In the genomic region with DNA sequence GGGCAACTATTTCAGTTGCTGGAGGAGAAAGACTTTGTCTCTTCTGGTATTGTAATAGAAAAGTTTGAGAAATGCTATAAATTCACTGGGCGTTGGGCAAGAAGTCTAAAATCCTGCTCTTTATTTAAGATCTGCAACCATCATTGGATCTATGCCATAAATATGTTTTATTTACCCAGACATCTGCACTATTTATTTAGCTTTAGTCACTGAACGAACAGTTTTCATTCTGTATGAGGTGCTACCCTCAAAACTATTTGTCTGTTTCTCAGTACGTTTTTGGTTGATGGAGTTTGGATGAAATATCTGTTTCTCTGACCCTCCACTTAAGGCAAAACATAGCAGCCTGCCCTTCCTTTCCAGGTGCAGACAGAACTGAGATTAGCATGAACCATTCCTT, we compare ENCODE assay signal across 29 cellular contexts.
"Had no signal": no experiment of that assay in that cellular context is flagged by ENCODE, and none has a peak within 500 bp of the region (broad histone marks: within the 10 kb centered on the region; RNA-seq: fewer than 3 reads in every experiment).

No MANE protein-coding gene starts in this region.

- FAIRE-seq: urothelium cell line had no signal

- H3K4me3 ChIP-seq: stomach, suprapubic skin, testis, thoracic aorta, thyroid gland, tibial artery, tibial nerve, transverse colon, upper lobe of left lung, upper lobe of right lung, uterus, vagina had no signal

- H3K27ac ChIP-seq: stomach, suprapubic skin, testis, thoracic aorta, thyroid gland, tibial artery, tibial nerve, transverse colon, upper lobe of left lung, upper lobe of right lung, uterus, vagina had no signal

- H3K36me3 ChIP-seq: stomach, suprapubic skin, thoracic aorta, thyroid gland, tibial artery, tibial nerve, transverse colon, upper lobe of left lung, upper lobe of right lung, uterus, vagina had no signal

- DNase-seq: stimulated activated CD4-positive, alpha-beta T cell treated with anti-CD3 and anti-CD28 coated beads, Interleukin-2, amount 100 ng/mL, for 48 hours; stimulated activated CD4-positive, alpha-beta T cell treated with anti-CD3 and anti-CD28 coated beads, Interleukin-4, amount 100 ng/mL, for 1 hour; stimulated activated CD4-positive, alpha-beta T cell treated with anti-CD3 and anti-CD28 coated beads, Interleukin-4, amount 100 ng/mL, for 24 hours; stimulated activated CD4-positive, alpha-beta T cell treated with anti-CD3 and anti-CD28 coated beads, Interleukin-4, amount 100 ng/mL, for 4 hours; stimulated activated CD8-positive, alpha-beta memory T cell treated with anti-CD3 and anti-CD28 coated beads, Interleukin-4, amount 100 ng/mL, for 48 hours; stimulated activated naive B cell treated with anti-CD40 and anti-IgM and Interleukin-4, amounts not matched to agents 10 μg/mL and 1 μg/mL and 100 μg/mL, for 72 hours; stimulated activated naive CD4-positive, alpha-beta T cell; stimulated activated naive CD4-positive, alpha-beta T cell treated with Interleukin-2 at 50 U/mL for 16 hours; stimulated activated naive CD8-positive, alpha-beta T cell treated with anti-CD3 and anti-CD28 coated beads, Interleukin-15, amount 100 ng/mL, for 72 hours; stimulated activated naive CD8-positive, alpha-beta T cell treated with anti-CD3 and anti-CD28 coated beads, Interleukin-15, Interleukin-2, amounts not matched to agents 100 U/mL and 50 U/mL, for 24 hours; stomach; substantia nigra; testis; thyroid gland; tibial artery; transverse colon; trophoblast cell; upper lobe of left lung; upper lobe of right lung; uterus had no signal

- ATAC-seq: stimulated activated effector memory CD8-positive, alpha-beta T cell treated with anti-CD3 and anti-CD28 coated beads, Interleukin-12 subunit alpha, Interleukin-12 subunit beta, amount 100 ng/mL, for 72 hours; stimulated activated memory B cell treated with anti-CD40 and anti-IgM and Interleukin-4, amounts not matched to agents 10 μg/mL and 1 μg/mL and 100 μg/mL, for 72 hours; stimulated activated naive B cell treated with anti-CD40 and anti-IgM and Interleukin-4, amounts not matched to agents 10 μg/mL and 1 μg/mL and 100 μg/mL, for 72 hours; stimulated activated naive CD8-positive, alpha-beta T cell treated with anti-CD3 and anti-CD28 coated beads, Interleukin-15, amount 100 ng/mL, for 72 hours; stimulated activated naive CD8-positive, alpha-beta T cell treated with anti-CD3 and anti-CD28 coated beads, Interleukin-15, Interleukin-2, amounts not matched to agents 100 U/mL and 50 U/mL, for 24 hours; upper lobe of right lung had no signal

- H3K4me1 ChIP-seq: suprapubic skin, testis, thyroid gland, tibial artery, tibial nerve, upper lobe of left lung, upper lobe of right lung, uterus, vagina had no signal

- H3K36me3 Mint-ChIP-seq: stimulated activated effector memory CD8-positive, alpha-beta T cell treated with anti-CD3 and anti-CD28 coated beads, Interleukin-12 subunit alpha, Interleukin-12 subunit beta, amount 100 ng/mL, for 72 hours; type B pancreatic cell had no signal

- H3K4me3 Mint-ChIP-seq: stimulated activated effector memory CD8-positive, alpha-beta T cell treated with anti-CD3 and anti-CD28 coated beads, Interleukin-12 subunit alpha, Interleukin-12 subunit beta, amount 100 ng/mL, for 72 hours; stimulated activated memory B cell treated with anti-CD40 and anti-IgM and Interleukin-4, amounts not matched to agents 10 μg/mL and 1 μg/mL and 100 μg/mL, for 72 hours; stimulated activated naive B cell treated with anti-CD40 and anti-IgM and Interleukin-4, amounts not matched to agents 10 μg/mL and 1 μg/mL and 100 μg/mL, for 72 hours; stimulated activated naive CD8-positive, alpha-beta T cell treated with anti-CD3 and anti-CD28 coated beads, Interleukin-15, amount 100 ng/mL, for 72 hours; stimulated activated naive CD8-positive, alpha-beta T cell treated with anti-CD3 and anti-CD28 coated beads, Interleukin-15, Interleukin-2, amounts not matched to agents 100 ng/mL and 50 ng/mL, for 24 hours; type B pancreatic cell had no signal

- H3K27me3 ChIP-seq: stomach, suprapubic skin, testis, thyroid gland, tibial artery, tibial nerve, transverse colon, upper lobe of left lung, upper lobe of right lung, uterus, vagina had no signal

- H3K4me1 Mint-ChIP-seq: stimulated activated effector memory CD8-positive, alpha-beta T cell treated with anti-CD3 and anti-CD28 coated beads, Interleukin-12 subunit alpha, Interleukin-12 subunit beta, amount 100 ng/mL, for 72 hours; stimulated activated memory B cell treated with anti-CD40 and anti-IgM and Interleukin-4, amounts not matched to agents 10 μg/mL and 1 μg/mL and 100 μg/mL, for 72 hours; stimulated activated naive B cell treated with anti-CD40 and anti-IgM and Interleukin-4, amounts not matched to agents 10 μg/mL and 1 μg/mL and 100 μg/mL, for 72 hours; stimulated activated naive CD8-positive, alpha-beta T cell treated with anti-CD3 and anti-CD28 coated beads, Interleukin-15, amount 100 ng/mL, for 72 hours had no signal

- H3K27me3 Mint-ChIP-seq: type B pancreatic cell had no signal

- H3K27ac Mint-ChIP-seq: stimulated activated effector memory CD8-positive, alpha-beta T cell treated with anti-CD3 and anti-CD28 coated beads, Interleukin-12 subunit alpha, Interleukin-12 subunit beta, amount 100 ng/mL, for 72 hours; stimulated activated memory B cell treated with anti-CD40 and anti-IgM and Interleukin-4, amounts not matched to agents 10 μg/mL and 1 μg/mL and 100 μg/mL, for 72 hours; stimulated activated naive B cell treated with anti-CD40 and anti-IgM and Interleukin-4, amounts not matched to agents 10 μg/mL and 1 μg/mL and 100 μg/mL, for 72 hours; stimulated activated naive CD8-positive, alpha-beta T cell treated with anti-CD3 and anti-CD28 coated beads, Interleukin-15, amount 100 ng/mL, for 72 hours; stimulated activated naive CD8-positive, alpha-beta T cell treated with anti-CD3 and anti-CD28 coated beads, Interleukin-15, Interleukin-2, amounts not matched to agents 100 ng/mL and 50 ng/mL, for 24 hours; type B pancreatic cell had no signal

- H3K9me3 ChIP-seq: testis, thyroid gland, upper lobe of right lung had no signal
